ENCODE assay signal across 8 cellular contexts in the genomic region with DNA sequence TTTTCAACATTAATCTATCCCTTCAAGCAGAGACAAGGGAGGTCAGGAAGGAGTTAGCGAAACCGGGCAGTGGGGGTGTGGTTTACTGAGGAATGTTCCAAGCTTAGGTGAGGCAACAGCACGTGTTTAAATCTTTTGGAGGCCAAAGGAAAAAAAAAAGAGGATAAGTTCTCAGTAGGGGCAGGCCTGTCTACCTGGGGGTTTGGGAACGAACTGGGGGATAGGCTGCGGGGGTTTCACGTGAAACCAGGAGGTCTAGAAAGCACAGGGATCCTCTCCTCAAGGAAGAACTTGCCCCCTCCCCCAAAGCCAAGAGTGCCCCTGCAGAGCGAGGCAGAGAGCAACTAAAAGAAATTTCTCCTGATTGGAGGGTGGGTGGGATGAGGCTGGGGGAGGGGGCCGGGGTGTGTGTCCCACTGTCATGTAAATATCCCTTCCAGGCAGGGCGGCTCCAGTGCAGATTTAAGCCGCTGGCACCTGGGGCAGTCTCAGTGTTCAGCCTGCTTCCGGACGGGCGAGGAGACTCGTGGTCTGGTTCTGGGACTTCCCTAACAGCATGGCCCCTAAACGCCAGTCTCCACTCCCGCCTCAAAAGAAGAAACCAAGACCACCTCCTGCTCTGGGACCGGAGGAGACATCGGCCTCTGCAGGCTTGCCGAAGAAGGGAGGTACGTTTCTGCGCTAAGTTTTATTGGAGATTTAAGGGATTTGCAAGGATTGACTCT. TPM values are rescaled to one million over a fixed set of nuclear protein-coding genes. Genes with fewer than 3 reads are reported as not detected.
DNase-seq lines count a peak whose midpoint lies in the region; ATAC-seq and TF ChIP-seq lines count a peak whose summit lies in the region.

No MANE protein-coding gene starts in this region.

- no peaks in the 10 kb centered on the region; the same call in 1 of the 2 replicates for H3K36me3 ChIP-seq in ES-I3 (ENCODE audit: insufficient read depth, low read length)
- H3K36me3 ChIP-seq in muscle layer of colon (ENCODE audit: insufficient read depth, low read length) = no peaks in the 10 kb centered on the region
- H3K36me3 ChIP-seq in upper lobe of right lung = no peaks in the 10 kb centered on the region

- intact Hi-C loops in upper lobe of right lung (cut with DNase I) = no loop called here

- H3K9me3 ChIP-seq in ES-I3 (ENCODE audit: control insufficient read depth, insufficient read depth, low read length) = no peaks in the 10 kb centered on the region
- H3K9me3 ChIP-seq in muscle layer of colon (ENCODE audit: low read length) = no peaks in the 10 kb centered on the region
- no peaks in the 10 kb centered on the region for H3K9me3 ChIP-seq in upper lobe of right lung

- peak overlapping the region; percentile 97 for H3K4me3 ChIP-seq in epithelial cell of esophagus (ENCODE audit: low read length)
- H3K4me3 ChIP-seq in muscle layer of colon (ENCODE audit: low read depth in 1 of 2, low read length in 2 of 2) = peak overlapping the region; percentile 39 to 81
- peak overlapping the region; percentile 76 for H3K4me3 ChIP-seq in upper lobe of right lung

- H3K4me1 Mint-ChIP-seq in T-helper 1 cell treated with Interleukin-12 subunit alpha and Interleukin-12 subunit beta and Interleukin-4 antibody, amounts not matched to agents 30 μg/mL and 1 μg/mL, for 36 hours (ENCODE audit: low read depth) = peaks cover 38% of the 10 kb centered on the region

- H3K27me3 ChIP-seq in muscle layer of colon (ENCODE audit: control insufficient read depth in 1 of 2, insufficient read depth in 2 of 2, low read length in 2 of 2) (no peaks in the 10 kb centered on the region), upper lobe of right lung (no peaks in the 10 kb centered on the region)

- H3K4me1 ChIP-seq in ES-I3 (ENCODE audit: insufficient read depth, low read length) (peaks cover 4% of the 10 kb centered on the region; the same call in 1 of the 2 replicates), muscle layer of colon (ENCODE audit: insufficient read depth, low read length) (peaks cover 13% of the 10 kb centered on the region), upper lobe of right lung (peaks cover 37% of the 10 kb centered on the region)

- H3K27ac Mint-ChIP-seq in T-helper 1 cell treated with Interleukin-12 subunit alpha and Interleukin-12 subunit beta and Interleukin-4 antibody, amounts not matched to agents 30 μg/mL and 1 μg/mL, for 36 hours = peak overlapping the region; percentile 95

- TF ChIP-seq CTCF in epithelial cell of esophagus (IDR thresholded peaks at IDR 0.05; ENCODE audit: insufficient read depth, low read depth, low read length, missing control alignments) (no peak), upper lobe of right lung (IDR thresholded peaks at IDR 0.05) (no peak)

- peak overlapping the region; percentile 18 for H3K27ac ChIP-seq in muscle layer of colon (ENCODE audit: low read depth, low read length)
- H3K27ac ChIP-seq in upper lobe of right lung = peak overlapping the region; percentile 89

- ATAC-seq in HG03108 (IDR thresholded peaks at IDR 0.05; ENCODE audit: unreplicated experiment) = peak; percentile 34
- ATAC-seq in upper lobe of right lung = peak; percentile 60
- no peak for ATAC-seq in GM18867 (IDR thresholded peaks at IDR 0.05; ENCODE audit: unreplicated experiment)

- peaks cover 7% of the 10 kb centered on the region for H3K36me3 Mint-ChIP-seq in T-helper 1 cell treated with Interleukin-12 subunit alpha and Interleukin-12 subunit beta and Interleukin-4 antibody, amounts not matched to agents 30 μg/mL and 1 μg/mL, for 36 hours (ENCODE audit: low read depth)

- peak; percentile 93 for DNase-seq in epithelial cell of esophagus (ENCODE audit: low read depth)
- peak; percentile 83 for DNase-seq in upper lobe of right lung
- DNase-seq in SK-N-DZ (ENCODE audit: low spot score) = no peak

- H3K4me3 Mint-ChIP-seq in T-helper 1 cell treated with Interleukin-12 subunit alpha and Interleukin-12 subunit beta and Interleukin-4 antibody, amounts not matched to agents 30 μg/mL and 1 μg/mL, for 36 hours = peak overlapping the region; percentile 98

- H3K27me3 Mint-ChIP-seq in T-helper 1 cell treated with Interleukin-12 subunit alpha and Interleukin-12 subunit beta and Interleukin-4 antibody, amounts not matched to agents 30 μg/mL and 1 μg/mL, for 36 hours (ENCODE audit: low read depth) = no peaks in the 10 kb centered on the region

- no peaks in the 10 kb centered on the region for H3K9me3 Mint-ChIP-seq in T-helper 1 cell treated with Interleukin-12 subunit alpha and Interleukin-12 subunit beta and Interleukin-4 antibody, amounts not matched to agents 30 μg/mL and 1 μg/mL, for 36 hours

- H3K9ac ChIP-seq in ES-I3 (ENCODE audit: low read depth, low read length) (peak overlapping the region; percentile 67), muscle layer of colon (ENCODE audit: low read length) (peak overlapping the region; percentile 45)

RNA-seq across cellular contexts. Expression of a gene that starts 5.5 kb away (rescaled TPM):
- 227 TPM for total RNA-seq in upper lobe of right lung
- 703 and 794 TPM in 2 replicates for polyA plus RNA-seq in SK-N-DZ (2014; cell fraction: cytosol; rRNA removed)
- 501 and 513 TPM in 2 replicates for polyA plus RNA-seq in SK-N-DZ (2014; cell fraction: nucleus; rRNA removed)

RNA-seq across cellular contexts. Expression of a gene that starts 18.8 kb away (rescaled TPM):
- total RNA-seq in upper lobe of right lung = 13.4 TPM
- polyA plus RNA-seq in SK-N-DZ (2014; cell fraction: cytosol; rRNA removed) = 11.3 and 16.0 TPM in 2 replicates
- 34.4 and 38.4 TPM in 2 replicates for polyA plus RNA-seq in SK-N-DZ (2014; cell fraction: nucleus; rRNA removed)

RNA-seq across cellular contexts. Expression of a gene that starts 26.9 kb away (rescaled TPM):
- total RNA-seq in upper lobe of right lung = 37.3 TPM
- 303 and 320 TPM in 2 replicates for polyA plus RNA-seq in SK-N-DZ (2014; cell fraction: cytosol; rRNA removed)
- 840 and 963 TPM in 2 replicates for polyA plus RNA-seq in SK-N-DZ (2014; cell fraction: nucleus; rRNA removed)

RNA-seq across cellular contexts. Expression of a gene that starts 40.4 kb away (rescaled TPM):
- total RNA-seq in upper lobe of right lung = 28.2 TPM
- 66.6 and 72.9 TPM in 2 replicates for polyA plus RNA-seq in SK-N-DZ (2014; cell fraction: cytosol; rRNA removed)
- 33.1 and 39.4 TPM in 2 replicates for polyA plus RNA-seq in SK-N-DZ (2014; cell fraction: nucleus; rRNA removed)
